In the genomic region with DNA sequence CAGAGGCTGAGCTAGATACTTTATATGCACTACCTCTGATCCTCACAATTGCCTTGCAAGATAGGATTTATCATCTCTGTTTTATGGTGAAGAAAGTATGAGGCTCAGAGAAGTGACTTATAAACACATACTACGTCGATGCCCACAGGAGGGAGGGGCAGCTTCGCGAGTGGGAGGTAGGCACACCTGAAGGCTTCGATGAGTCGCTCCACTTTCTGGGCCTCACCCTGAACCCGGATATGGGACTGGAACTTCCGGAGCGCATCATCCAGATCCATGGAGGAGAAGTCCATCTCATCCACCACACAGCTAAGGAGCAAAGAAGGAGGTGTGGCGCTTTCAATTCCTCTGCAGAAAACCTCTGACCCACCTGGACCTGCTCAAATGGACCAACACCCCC, we compare ENCODE assay signal across 27 cellular contexts. TPM values are rescaled to one million over a fixed set of nuclear protein-coding genes. Genes with fewer than 3 reads are reported as not detected.
"Had no signal": no experiment of that assay in that cellular context is flagged by ENCODE, and none has a peak within 500 bp of the region (broad histone marks: within the 10 kb centered on the region; RNA-seq: fewer than 3 reads in every experiment).

No MANE protein-coding gene starts in this region.

- DNase-seq: activated CD4-positive, alpha-beta T cell treated with anti-CD3 and anti-CD28 coated beads, Interleukin-2, amount 10 ng/mL, durations not matched to agents 24 days and 14 days; activated CD4-positive, alpha-beta T cell treated with anti-CD3 and anti-CD28 coated beads, Interleukin-2, amount 50 U/mL, for 4 hours; activated CD8-positive, alpha-beta T cell treated with anti-CD3 and anti-CD28 coated beads, Interleukin-2, amount 10 ng/mL, durations not matched to agents 7 days and 5 days; activated gamma-delta T cell; activated naive CD4-positive, alpha-beta T cell treated with Interleukin-2 at 50 U/mL for 16 hours; activated naive CD8-positive, alpha-beta T cell treated with anti-CD3 and anti-CD28 coated beads, Interleukin-2, amount 10 ng/mL, durations not matched to agents 7 days and 5 days; activated T-cell treated with anti-CD3 and anti-CD28 coated beads, Interleukin-2, amount 50 U/mL, for 24 hours; amygdala; caudate nucleus; cerebellar nuclear complex; NCI-H1092 treated with DMSO at 0.1 percent for 48 hours; NCI-H1417; NCI-H146; NCI-H187; NCI-H2029 treated with DMSO at 0.1 percent for 48 hours; NCI-H345; NCI-H510A; NCI-H526; NCI-H748 treated with DMSO at 0.1 percent for 48 hours; Right ventricle myocardium superior; SW 1271; T-helper 1 cell; T1000 had no signal

- H3K27me3 ChIP-seq: ascending aorta had no signal

- H3K9me3 Mint-ChIP-seq: activated CD4-positive, alpha-beta T cell treated with anti-CD3 and anti-CD28 coated beads, Interleukin-2, amount 10 ng/mL, durations not matched to agents 24 days and 14 days; activated naive CD4-positive, alpha-beta T cell treated with anti-CD3 and anti-CD28 coated beads, Interleukin-2, amount 50 U/mL, for 24 hours; activated naive CD8-positive, alpha-beta T cell treated with anti-CD3 and anti-CD28 coated beads, Interleukin-2, amount 10 ng/mL, durations not matched to agents 7 days and 5 days; activated T-cell treated with anti-CD3 and anti-CD28 coated beads, Interleukin-2, amount 50 U/mL, for 24 hours; activated T-helper 2 cell treated with anti-CD3 and anti-CD28 coated beads, Interferon-gamma antibody, Interleukin-2, Interleukin-4, amounts not matched to agents 10 μg/mL and 5 μg/mL and 100 μg/mL, durations not matched to agents 14 hours and 24 hours and 36 hours had no signal

- H3K27ac Mint-ChIP-seq: activated CD4-positive, alpha-beta T cell treated with anti-CD3 and anti-CD28 coated beads, Interleukin-2, amount 10 ng/mL, durations not matched to agents 24 days and 14 days; activated CD8-positive, alpha-beta T cell treated with anti-CD3 and anti-CD28 coated beads, Interleukin-2, amount 10 ng/mL, durations not matched to agents 7 days and 5 days; activated naive CD4-positive, alpha-beta T cell treated with anti-CD3 and anti-CD28 coated beads, Interleukin-2, amount 50 U/mL, for 24 hours; activated naive CD8-positive, alpha-beta T cell treated with anti-CD3 and anti-CD28 coated beads, Interleukin-2, amount 10 ng/mL, durations not matched to agents 7 days and 5 days; activated T-cell treated with anti-CD3 and anti-CD28 coated beads, Interleukin-2, amount 50 U/mL, for 24 hours; activated T-helper 2 cell treated with anti-CD3 and anti-CD28 coated beads, Interferon-gamma antibody, Interleukin-2, Interleukin-4, amounts not matched to agents 10 μg/mL and 5 μg/mL and 100 μg/mL, durations not matched to agents 14 hours and 24 hours and 36 hours had no signal

- ATAC-seq: activated CD8-positive, alpha-beta T cell treated with anti-CD3 and anti-CD28 coated beads, Interleukin-2, amount 10 ng/mL, durations not matched to agents 7 days and 5 days had no signal

- H3K4me3 Mint-ChIP-seq: activated CD4-positive, alpha-beta T cell treated with anti-CD3 and anti-CD28 coated beads, Interleukin-2, amount 10 ng/mL, durations not matched to agents 24 days and 14 days; activated CD8-positive, alpha-beta T cell treated with anti-CD3 and anti-CD28 coated beads, Interleukin-2, amount 10 ng/mL, durations not matched to agents 7 days and 5 days; activated naive CD4-positive, alpha-beta T cell treated with anti-CD3 and anti-CD28 coated beads, Interleukin-2, amount 50 U/mL, for 24 hours; activated naive CD8-positive, alpha-beta T cell treated with anti-CD3 and anti-CD28 coated beads, Interleukin-2, amount 10 ng/mL, durations not matched to agents 7 days and 5 days; activated T-cell treated with anti-CD3 and anti-CD28 coated beads, Interleukin-2, amount 50 U/mL, for 24 hours had no signal

- H3K9me3 ChIP-seq: ascending aorta had no signal

- H3K27ac ChIP-seq: ascending aorta had no signal

- H3K27me3 Mint-ChIP-seq: activated naive CD4-positive, alpha-beta T cell treated with anti-CD3 and anti-CD28 coated beads, Interleukin-2, amount 50 U/mL, for 24 hours had no signal

- H3K4me1 Mint-ChIP-seq: activated CD4-positive, alpha-beta T cell treated with anti-CD3 and anti-CD28 coated beads, Interleukin-2, amount 10 ng/mL, durations not matched to agents 24 days and 14 days; activated naive CD4-positive, alpha-beta T cell treated with anti-CD3 and anti-CD28 coated beads, Interleukin-2, amount 50 U/mL, for 24 hours; activated naive CD8-positive, alpha-beta T cell treated with anti-CD3 and anti-CD28 coated beads, Interleukin-2, amount 10 ng/mL, durations not matched to agents 7 days and 5 days had no signal

- H3K4me1 ChIP-seq: ascending aorta had no signal

- H3K36me3 Mint-ChIP-seq: activated naive CD4-positive, alpha-beta T cell treated with anti-CD3 and anti-CD28 coated beads, Interleukin-2, amount 50 U/mL, for 24 hours; activated naive CD8-positive, alpha-beta T cell treated with anti-CD3 and anti-CD28 coated beads, Interleukin-2, amount 10 ng/mL, durations not matched to agents 7 days and 5 days had no signal

RNA-seq across cellular contexts. Expression of a gene that starts 33.5 kb away (rescaled TPM):
- total RNA-seq: activated CD8-positive, alpha-beta T cell treated with anti-CD3 and anti-CD28 coated beads, Interleukin-2, amount 10 ng/mL, durations not matched to agents 7 days and 5 days; OCI-LY7 had no signal
